Comparison of ENCODE assay signal across 23 cellular contexts in genomic region chr16:87412371-87412995, GRCh38.
"Had no signal": no experiment of that assay in that cellular context is flagged by ENCODE, and none has a peak within 500 bp of the region (broad histone marks: within the 10 kb centered on the region; RNA-seq: fewer than 3 reads in every experiment).

No MANE protein-coding gene starts in this region.

- H3K4me3 Mint-ChIP-seq: activated CD8-positive, alpha-beta memory T cell treated with anti-CD3 and anti-CD28 coated beads, Interleukin-2, amount 10 ng/mL, durations not matched to agents 7 days and 5 days; activated T-cell treated with anti-CD3 and anti-CD28 coated beads, Interleukin-2, amount 50 U/mL, for 24 hours; activated T-helper 1 cell treated with anti-CD3 and anti-CD28 coated beads, Interleukin-12 subunit alpha, Interleukin-12 subunit beta, Interleukin-2, Interleukin-4 antibody, amounts not matched to agents 30 ng/mL and 10 ng/mL and 1 ng/mL, durations not matched to agents 14 hours and 24 hours and 36 hours; T-helper 1 cell treated with Interleukin-12 subunit alpha and Interleukin-12 subunit beta and Interleukin-4 antibody, amounts not matched to agents 30 μg/mL and 1 μg/mL, for 36 hours; WTC11 had no signal

- H3K4me3 ChIP-seq: cardiac muscle cell, Peyer's patch had no signal

- H3K9me3 Mint-ChIP-seq: activated naive CD4-positive, alpha-beta T cell treated with anti-CD3 and anti-CD28 coated beads, Interleukin-2, amount 50 U/mL, for 72 hours; activated T-cell treated with anti-CD3 and anti-CD28 coated beads, Interleukin-2, amount 50 U/mL, for 24 hours; activated T-helper 1 cell treated with anti-CD3 and anti-CD28 coated beads, Interleukin-12 subunit alpha, Interleukin-12 subunit beta, Interleukin-2, Interleukin-4 antibody, amounts not matched to agents 30 ng/mL and 10 ng/mL and 1 ng/mL, durations not matched to agents 14 hours and 24 hours and 36 hours; T-helper 1 cell treated with Interleukin-12 subunit alpha and Interleukin-12 subunit beta and Interleukin-4 antibody, amounts not matched to agents 30 μg/mL and 1 μg/mL, for 36 hours; WTC11 had no signal

- H3K9me3 ChIP-seq: Peyer's patch had no signal

- H3K36me3 Mint-ChIP-seq: activated CD8-positive, alpha-beta memory T cell treated with anti-CD3 and anti-CD28 coated beads, Interleukin-2, amount 10 ng/mL, durations not matched to agents 7 days and 5 days had no signal

- DNase-seq: activated CD4-positive, alpha-beta T cell treated with anti-CD3 and anti-CD28 coated beads for 48 hours; activated CD4-positive, alpha-beta T cell treated with anti-CD3 and anti-CD28 coated beads, Interleukin-2, amount 50 U/mL, for 48 hours; activated CD4-positive, CD25-positive, alpha-beta regulatory T cell treated with anti-CD3 and anti-CD28 coated beads, Interleukin-2, amount 50 U/mL, for 72 hours; activated CD8-positive, alpha-beta memory T cell treated with anti-CD3 and anti-CD28 coated beads, Interleukin-2, amount 10 ng/mL, durations not matched to agents 7 days and 5 days; activated effector memory CD4-positive, alpha-beta T cell treated with anti-CD3 and anti-CD28 coated beads, Interleukin-2, amount 50 U/mL, for 16 hours; activated naive CD4-positive, alpha-beta T cell treated with Interleukin-2 at 50 U/mL for 16 hours; activated T-cell treated with anti-CD3 and anti-CD28 coated beads, Interleukin-2, amount 50 U/mL, for 24 hours; brain microvascular endothelial cell; Kasumi-1; KBM-7; NCI-H1105 treated with DMSO at 0.1 percent for 48 hours; NCI-H1436 treated with DMSO at 0.1 percent for 48 hours; NCI-H187; NCI-H446; NCI-H524; Peyer's patch; SHP77 had no signal

- H3K27ac Mint-ChIP-seq: activated CD8-positive, alpha-beta memory T cell treated with anti-CD3 and anti-CD28 coated beads, Interleukin-2, amount 10 ng/mL, durations not matched to agents 7 days and 5 days; activated T-cell treated with anti-CD3 and anti-CD28 coated beads, Interleukin-2, amount 50 U/mL, for 24 hours; activated T-helper 1 cell treated with anti-CD3 and anti-CD28 coated beads, Interleukin-12 subunit alpha, Interleukin-12 subunit beta, Interleukin-2, Interleukin-4 antibody, amounts not matched to agents 30 ng/mL and 10 ng/mL and 1 ng/mL, durations not matched to agents 14 hours and 24 hours and 36 hours; T-helper 1 cell treated with Interleukin-12 subunit alpha and Interleukin-12 subunit beta and Interleukin-4 antibody, amounts not matched to agents 30 μg/mL and 1 μg/mL, for 36 hours; WTC11 had no signal

- H3K27ac ChIP-seq: brain microvascular endothelial cell, cardiac muscle cell, Peyer's patch, RWPE1 had no signal

- H3K27me3 ChIP-seq: brain microvascular endothelial cell, cardiac muscle cell, Peyer's patch had no signal

- ATAC-seq: activated CD8-positive, alpha-beta memory T cell treated with anti-CD3 and anti-CD28 coated beads, Interleukin-2, amount 10 ng/mL, durations not matched to agents 7 days and 5 days; WTC11 had no signal

- H3K4me1 Mint-ChIP-seq: WTC11 had no signal

- H3K27me3 Mint-ChIP-seq: activated CD8-positive, alpha-beta memory T cell treated with anti-CD3 and anti-CD28 coated beads, Interleukin-2, amount 10 ng/mL, durations not matched to agents 7 days and 5 days; activated T-cell treated with anti-CD3 and anti-CD28 coated beads, Interleukin-2, amount 50 U/mL, for 24 hours had no signal
